Comparison of ENCODE assay signal across 12 cellular contexts in genomic region chr22:46730568-46731245, GRCh38. TPM values are rescaled to one million over a fixed set of nuclear protein-coding genes. Genes with fewer than 3 reads are reported as not detected.
DNase-seq lines count a peak whose midpoint lies in the region; TF ChIP-seq lines count a peak whose summit lies in the region.
"Had no signal": no experiment of that assay in that cellular context is flagged by ENCODE, and none has a peak within 500 bp of the region (broad histone marks: within the 10 kb centered on the region; RNA-seq: fewer than 3 reads in every experiment).

No MANE protein-coding gene starts in this region.

- H3K4me2 ChIP-seq in BLaER1 (peak overlapping the region; percentile 98), mammary epithelial cell (ENCODE audit: insufficient read depth, low read depth, low read length) (peak overlapping the region; percentile 65)

- H4K20me1 ChIP-seq in BLaER1 (peaks cover 100% of the 10 kb centered on the region), mammary epithelial cell (ENCODE audit: insufficient read depth, low read length) (no peaks in the 10 kb centered on the region)

- no TSS peak for BruUV-seq in mammary epithelial cell (replicated peaks; lab: Mats Ljungman, UMichigan)

- TF ChIP-seq CTCF in HFFc6 (IDR thresholded peaks at IDR 0.05) (no peak), mammary epithelial cell (conservative IDR thresholded peaks at IDR 0.05 in 1 of 2, IDR thresholded peaks at IDR 0.05 in 1 of 2; ENCODE audit: extremely low read depth in 1 of 2, insufficient read depth in 1 of 2, low read depth in 1 of 2, low read length in 2 of 2) (no peak)

- H3K36me3 ChIP-seq in BLaER1 (peaks cover 53% of the 10 kb centered on the region), mammary epithelial cell (ENCODE audit: insufficient read depth, low read length) (peaks cover 2% of the 10 kb centered on the region)

- H3K27ac ChIP-seq in BLaER1 (peak overlapping the region; percentile 74), mammary epithelial cell (ENCODE audit: insufficient read depth, low read depth, low read length) (no peak overlapping the region)

- in situ Hi-C loops in mammary epithelial cell (cut with MboI; ENCODE audit: low sequenced_read_pairs in 2 of 2) = no loop called here

- H3K27me3 ChIP-seq in BLaER1 = no peaks in the 10 kb centered on the region
- no peaks in the 10 kb centered on the region for H3K27me3 ChIP-seq in mammary epithelial cell (ENCODE audit: insufficient read depth, low read length)

- 44% methylated on average over 7 of the region's 9 CpGs for WGBS in mammary epithelial cell (ENCODE audit: low coverage, missing lambda C conversion rate)

- H3K4me1 ChIP-seq in BLaER1 = peaks cover 100% of the 10 kb centered on the region
- peaks cover 15% of the 10 kb centered on the region for H3K4me1 ChIP-seq in mammary epithelial cell (ENCODE audit: insufficient read depth, low read length)

- no peaks in the 10 kb centered on the region for H3K27me3 Mint-ChIP-seq in HFFc6 (ENCODE audit: insufficient read depth)

- H3K4me3 Mint-ChIP-seq in HFFc6 = no peak overlapping the region
- H3K4me3 Mint-ChIP-seq: endodermal cell had no signal

- H2AFZ ChIP-seq in mammary epithelial cell (ENCODE audit: low read depth, low read length) = peak overlapping the region; percentile 84

- intact Hi-C loops in mammary epithelial cell (cut with micrococcal nuclease) = no loop called here

- CTCF ChIA-PET in mammary epithelial cell (lab: Charles Lee; ENCODE audit: low non-redundant PET) = no interaction called here

- peaks cover 39% of the 10 kb centered on the region for H3K79me2 ChIP-seq in mammary epithelial cell (ENCODE audit: insufficient read depth, low read length)

- H3K4me3 ChIP-seq in BLaER1 (no peak overlapping the region; the same call in 1 of the 2 replicates), mammary epithelial cell (replicated peaks in 1 of 3; ENCODE audit: insufficient read depth in 1 of 3, low read depth in 2 of 3, low read length in 3 of 3) (no peak overlapping the region)

- no peaks in the 10 kb centered on the region for H3K36me3 Mint-ChIP-seq in HFFc6 (ENCODE audit: low read depth)

- peak overlapping the region; percentile 46; the same call in 1 of the 2 replicates for H3K27ac Mint-ChIP-seq in HFFc6

- H3K9me3 ChIP-seq in BLaER1 = no peaks in the 10 kb centered on the region
- no peaks in the 10 kb centered on the region for H3K9me3 ChIP-seq in mammary epithelial cell (replicated peaks; ENCODE audit: insufficient read depth, low read length)
- H3K9me3 ChIP-seq: Caco-2 had no signal

- no peaks in the 10 kb centered on the region for H3K9me3 Mint-ChIP-seq in HFFc6
- H3K9me3 Mint-ChIP-seq: endodermal cell had no signal

- dilution Hi-C loops in mammary epithelial cell (cut with HindIII; ENCODE audit: low sequenced_read_pairs) = no loop called here

- peaks cover 31% of the 10 kb centered on the region for H3K4me1 Mint-ChIP-seq in HFFc6 (ENCODE audit: low read depth)

- H3K9ac ChIP-seq in BLaER1 (peak overlapping the region; percentile 66), mammary epithelial cell (ENCODE audit: insufficient read depth, low read length) (no peak overlapping the region)

- DNase-seq in HFFc6 = no peak
- no peak for DNase-seq in mammary epithelial cell
- DNase-seq in myocyte (ENCODE audit: low read depth) = peak; percentile 70
- no peak for DNase-seq in NCI-H748 (lab: John Stamatoyannopoulos, UW; ENCODE audit: unreplicated experiment)
- DNase-seq in SIG-M5 treated with dmso at 0.1 percent for 504 hours (lab: John Stamatoyannopoulos, UW; ENCODE audit: unreplicated experiment) = no peak
- no peak for DNase-seq in NCI-H1436 (lab: John Stamatoyannopoulos, UW)
- DNase-seq in A172 (ENCODE audit: low spot score) = no peak
- DNase-seq: activated gamma-delta T cell, Caco-2, NCI-H1092 treated with DMSO at 0.1 percent for 48 hours had no signal

RNA-seq across cellular contexts. Expression of gene CERK, which starts 7.3 kb away (rescaled TPM):
- 10 to 100 TPM; 49.1 to 54.8 (median 52.0) TPM for total RNA-seq in HFFc6 (2021; fragmentation: NEBNext Ultra II Directional; extraction: Animal tissue kit (Norgen Biotek cat#: 25700))
- total RNA-seq in mammary epithelial cell (10 to 100 TPM; 16.3 to 17.5 TPM), myocyte (32.9 and 34.9 TPM in 2 replicates)
- 16.0 TPM for polyA plus RNA-seq in mammary epithelial cell
- polyA minus RNA-seq in mammary epithelial cell = 27.8 TPM
- polyA plus RNA-seq in myocyte (2012) = 27.5 TPM
- total RNA-seq in A172 (2014; rRNA removed; shearing (Covaris generic)) = 33.8 and 34.9 TPM in 2 replicates

RNA-seq across cellular contexts. Expression of gene TBC1D22A, which starts 31.7 kb away (rescaled TPM):
- 10 to 100 TPM; 20.4 to 24.1 (median 22.2) TPM for total RNA-seq in HFFc6 (2021; fragmentation: NEBNext Ultra II Directional; extraction: Animal tissue kit (Norgen Biotek cat#: 25700))
- total RNA-seq in mammary epithelial cell (10 to 100 TPM; 19.3 to 27.0 TPM), myocyte (15.9 and 21.8 TPM in 2 replicates)
- polyA plus RNA-seq in mammary epithelial cell = 17.0 TPM
- 6.4 TPM for polyA minus RNA-seq in mammary epithelial cell
- 27.4 TPM for polyA plus RNA-seq in myocyte (2012)
- total RNA-seq in A172 (2014; rRNA removed; shearing (Covaris generic)) = 7.3 and 7.9 TPM in 2 replicates
